Comparison of ENCODE assay signal across 15 cellular contexts in genomic region chr1:3402258-3403010, GRCh38. TPM values are rescaled to one million over a fixed set of nuclear protein-coding genes. Genes with fewer than 3 reads are reported as not detected.
A peak's percentile ranks its signal among the peaks of the same experiment; 100 is the strongest.
DNase-seq lines count a peak whose midpoint lies in the region; TF ChIP-seq lines count a peak whose summit lies in the region.
"Had no signal": no experiment of that assay in that cellular context is flagged by ENCODE, and none has a peak within 500 bp of the region (broad histone marks: within the 10 kb centered on the region; RNA-seq: fewer than 3 reads in every experiment).

No MANE protein-coding gene starts in this region.

- no peak overlapping the region for H3K27ac ChIP-seq in osteoblast (ENCODE audit: low read depth, low read length)
- H3K27ac ChIP-seq: A549, epithelial cell of prostate had no signal

- no peaks in the 10 kb centered on the region for H4K20me1 ChIP-seq in osteoblast (ENCODE audit: insufficient read depth, low read length)

- no peak overlapping the region for H2AFZ ChIP-seq in osteoblast (ENCODE audit: low read length)

- no peak overlapping the region for H3K4me3 ChIP-seq in osteoblast (ENCODE audit: insufficient read depth, low read length)
- H3K4me3 ChIP-seq: A549, HAP-1 had no signal

- no peaks in the 10 kb centered on the region for H3K9me3 ChIP-seq in osteoblast (ENCODE audit: low read depth, low read length)
- H3K9me3 ChIP-seq: A549, HAP-1 had no signal

- POLR2A ChIA-PET in HEK293T (lab: Yijun Ruan, JAX) = interaction anchor here (1.0 to 2.2 kb wide), 5 partner anchors 9 to 80 kb away, joined by 3 to 10 read pairs (median 7); no protein-coding TSS in a partner anchor

- H3K79me2 ChIP-seq in osteoblast (ENCODE audit: insufficient read depth, low read length) = no peaks in the 10 kb centered on the region

- no peaks in the 10 kb centered on the region for H3K27me3 ChIP-seq in osteoblast (ENCODE audit: insufficient read depth, low read length)

- peaks cover 14% of the 10 kb centered on the region for H3K4me1 ChIP-seq in osteoblast (ENCODE audit: insufficient read depth, low read length)
- H3K4me1 ChIP-seq: A549, HAP-1 had no signal

- DNase-seq in NCI-H2081 (lab: John Stamatoyannopoulos, UW) (peak; percentile 7 to 62), NCI-H2081 treated with DMSO at 0.1 percent for 48 hours (lab: John Stamatoyannopoulos, UW) (no peak), HEK293T (ENCODE audit: extremely low spot score) (no peak), astrocyte of the hippocampus (ENCODE audit: low read depth, low spot score) (peak; percentile 46), osteoblast (ENCODE audit: insufficient read length, low spot score, missing footprints) (peak; percentile 99), NCI-H446 (lab: John Stamatoyannopoulos, UW) (no peak), T-helper 1 cell (no peak), NCI-H1048 (lab: John Stamatoyannopoulos, UW) (no peak)
- DNase-seq: GDM1; naive thymus-derived CD4-positive, alpha-beta T cell; stimulated activated naive CD8-positive, alpha-beta T cell treated with anti-CD3 and anti-CD28 coated beads, Interleukin-15, Interleukin-2, amounts not matched to agents 100 U/mL and 50 U/mL, for 24 hours; T-cell had no signal

- CTCF ChIA-PET in HEK293T (lab: Yijun Ruan, JAX) = interaction anchor here (0.6 to 1.3 kb wide), 6 partner anchors 16 to 100 kb away, joined by 3 to 5 read pairs (median 3); no protein-coding TSS in a partner anchor

- H3K36me3 ChIP-seq in osteoblast (ENCODE audit: insufficient read depth, low read length) = no peaks in the 10 kb centered on the region
- H3K36me3 ChIP-seq: HAP-1 had no signal

- no peak for TF ChIP-seq CTCF in osteoblast (IDR thresholded peaks at IDR 0.05; ENCODE audit: extremely low read depth, low read depth, low read length)

- H3K4me2 ChIP-seq in osteoblast (ENCODE audit: insufficient read depth, low read length) = no peak overlapping the region
- H3K4me2 ChIP-seq: A549 had no signal

TF ChIP-seq in HEK293T, 16 proteins besides CTCF, POLR2A, EP300 and RAD21:
- TF ChIP-seq, protein P1, sequence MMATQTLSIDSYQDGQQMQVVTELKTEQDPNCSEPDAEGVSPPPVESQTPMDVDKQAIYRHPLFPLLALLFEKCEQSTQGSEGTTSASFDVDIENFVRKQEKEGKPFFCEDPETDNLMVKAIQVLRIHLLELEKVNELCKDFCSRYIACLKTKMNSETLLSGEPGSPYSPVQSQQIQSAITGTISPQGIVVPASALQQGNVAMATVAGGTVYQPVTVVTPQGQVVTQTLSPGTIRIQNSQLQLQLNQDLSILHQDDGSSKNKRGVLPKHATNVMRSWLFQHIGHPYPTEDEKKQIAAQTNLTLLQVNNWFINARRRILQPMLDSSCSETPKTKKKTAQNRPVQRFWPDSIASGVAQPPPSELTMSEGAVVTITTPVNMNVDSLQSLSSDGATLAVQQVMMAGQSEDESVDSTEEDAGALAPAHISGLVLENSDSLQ (IDR thresholded peaks at IDR 0.05) = peak; percentile 84
- TF ChIP-seq HDGF (IDR thresholded peaks at IDR 0.05; ENCODE audit: borderline replicate concordance) = no peak
- TF ChIP-seq L3MBTL2 (conservative IDR thresholded peaks at IDR 0.05) = peak; percentile 60
- no peak for TF ChIP-seq SUZ12 (IDR thresholded peaks at IDR 0.05)
- no peak for TF ChIP-seq LEF1 (IDR thresholded peaks at IDR 0.05; ENCODE audit: borderline replicate concordance)
- TF ChIP-seq CTBP1 (IDR thresholded peaks at IDR 0.05; ENCODE audit: borderline replicate concordance) = peak; percentile 67; the same call in 1 of the 2 replicates
- TF ChIP-seq SP1 (IDR thresholded peaks at IDR 0.05) = no peak
- no peak for TF ChIP-seq FOXK2 (IDR thresholded peaks at IDR 0.05)
- no peak for TF ChIP-seq ZNF384 (IDR thresholded peaks at IDR 0.05)
- TF ChIP-seq FOXM1 (IDR thresholded peaks at IDR 0.05; ENCODE audit: borderline replicate concordance) = 0 out of 2 replicates have a peak, but pooled peaks have one; percentile 21
- no peak for TF ChIP-seq ELF4 (IDR thresholded peaks at IDR 0.05)
- no peak for TF ChIP-seq NFRKB (IDR thresholded peaks at IDR 0.05)
- TF ChIP-seq BHLHE40 (IDR thresholded peaks at IDR 0.05; ENCODE audit: borderline replicate concordance) = no peak
- TF ChIP-seq FOXA1 (IDR thresholded peaks at IDR 0.05) = no peak
- TF ChIP-seq TARDBP (IDR thresholded peaks at IDR 0.05) = no peak
- no peak for TF ChIP-seq ARNT (IDR thresholded peaks at IDR 0.05)

RNA-seq across cellular contexts. Expression of gene ARHGEF16, which starts 52.0 kb away (rescaled TPM):
- not detected in 2 replicates for total RNA-seq in osteoblast

Comparison
In these comparisons a context has a peak if more than half of its experiments do, and no peak if none do; other contexts are left out.
1. DNase-seq: peak in NCI-H2081 (2 of 2), astrocyte of the hippocampus (single experiment) and osteoblast (single experiment); none in NCI-H2081 treated with DMSO at 0.1 percent for 48 hours (single experiment), HEK293T (single experiment), NCI-H446 (0 of 2), T-helper 1 cell (0 of 5) and NCI-H1048 (single experiment).